In genomic region chr10:4988000-4988641, GRCh38 we compare ENCODE assay signal across 4 cellular contexts. TPM values are rescaled to one million over a fixed set of nuclear protein-coding genes. Genes with fewer than 3 reads are reported as not detected.
"Had no signal": no experiment of that assay in that cellular context is flagged by ENCODE, and none has a peak within 500 bp of the region (broad histone marks: within the 10 kb centered on the region; RNA-seq: fewer than 3 reads in every experiment).

No MANE protein-coding gene starts in this region.

RNA-seq across cellular contexts. Expression of gene AKR1C2, which starts 15.5 kb away (rescaled TPM):
- total RNA-seq: naive thymus-derived CD8-positive, alpha-beta T cell; natural killer cell; natural killer cell treated with Interleukin-12 subunit alpha and Interleukin-12 subunit beta and Interleukin-15 and Interleukin-18, amount 100 ng/mL, for 72 hours; osteocyte had no signal
- polyA plus RNA-seq: naive thymus-derived CD8-positive, alpha-beta T cell had no signal
